16 cellular contexts compared by ENCODE assay signal in genomic region chr1:25106981-25107642, GRCh38.
DNase-seq lines count a peak whose midpoint lies in the region; ATAC-seq, FAIRE-seq and TF ChIP-seq lines count a peak whose summit lies in the region.
"Had no signal": no experiment of that assay in that cellular context is flagged by ENCODE, and none has a peak within 500 bp of the region (broad histone marks: within the 10 kb centered on the region; RNA-seq: fewer than 3 reads in every experiment).

No MANE protein-coding gene starts in this region.

- FAIRE-seq in astrocyte (lab: Jason Lieb, UNC): no peak

- TF ChIP-seq EP300 in transverse colon (IDR thresholded peaks at IDR 0.05; ENCODE audit: low read depth): no peak

- H2BK20ac ChIP-seq in IMR-90 (ENCODE audit: low read depth, low read length): no peak overlapping the region

- H4K5ac ChIP-seq in IMR-90 (ENCODE audit: low read depth, low read length): peak overlapping the region; percentile 30; the same call in 1 of the 2 replicates

- H3K4me2 ChIP-seq in IMR-90 (ENCODE audit: low read depth, low read length): no peak overlapping the region
- H3K4me2 ChIP-seq in astrocyte (ENCODE audit: low read length): no peak overlapping the region

- H3K27me3 Mint-ChIP-seq in astrocyte (ENCODE audit: low read depth, unreplicated experiment): peaks cover 34% of the 10 kb centered on the region

- dilution Hi-C loops in IMR-90 (cut with HindIII; ENCODE audit: low sequenced_read_pairs, unreplicated experiment): no loop called here

- no peak overlapping the region for H3K4me3 Mint-ChIP-seq in astrocyte (ENCODE audit: unreplicated experiment)
- H3K4me3 Mint-ChIP-seq: CD14-positive monocyte had no signal

- H4K20me1 ChIP-seq in IMR-90 (ENCODE audit: insufficient read depth, low read length) (no peaks in the 10 kb centered on the region), astrocyte (ENCODE audit: insufficient read depth, low read length) (no peaks in the 10 kb centered on the region)

- no peak overlapping the region for H3K23ac ChIP-seq in IMR-90 (ENCODE audit: low read depth, low read length)

- WGBS in IMR-90 (ENCODE audit: extremely low coverage in 2 of 2, insufficient read length in 1 of 2), 2 experiments: 67% methylated on average over 3 of the region's 20 CpGs; no CpG with 5 or more reads in 1 of the 2 experiments
- 64 to 71% methylated on average over 3 to 20 of the region's 20 CpGs for WGBS in transverse colon (ENCODE audit: low coverage in 1 of 2), 2 donors

- H3K79me1 ChIP-seq in IMR-90 (ENCODE audit: low read depth in 1 of 2, low read length in 2 of 2): no peaks in the 10 kb centered on the region

- peaks cover 5% of the 10 kb centered on the region for H3K4me1 Mint-ChIP-seq in astrocyte (ENCODE audit: low read depth, unreplicated experiment)

- no TSS peak for BruUV-seq in IMR-90 (replicated peaks; lab: Mats Ljungman, UMichigan)
- BruUV-seq in A673 (replicated peaks; lab: Mats Ljungman, UMichigan): no TSS peak

- H3K4me3 ChIP-seq in IMR-90 (ENCODE audit: insufficient read depth, low read depth, low read length) (no peak overlapping the region), astrocyte (ENCODE audit: insufficient read depth, low read depth, low read length) (no peak overlapping the region), transverse colon (no peak overlapping the region), A673 (ENCODE audit: low read depth, low read length, poor library complexity, severe bottlenecking) (no peak overlapping the region)

- peaks cover 9% of the 10 kb centered on the region for H3K9me3 Mint-ChIP-seq in astrocyte (ENCODE audit: unreplicated experiment)

- H3K27ac Mint-ChIP-seq in astrocyte (ENCODE audit: unreplicated experiment): peak overlapping the region; percentile 58
- H3K27ac Mint-ChIP-seq: CD14-positive monocyte had no signal

- ATAC-seq in IMR-90 (ENCODE audit: low read depth): 0 out of 2 replicates have a peak, but pooled peaks have one; percentile 17

- in situ Hi-C loops in IMR-90 (cut with MboI; ENCODE audit: low sequenced_read_pairs): no loop called here
- in situ Hi-C loops in transverse colon (cut with MboI; ENCODE audit: low pct_ligation_motif_present in 1 of 4, low pct_unique_long_range_greater_than_20kb in 1 of 4, low sequenced_read_pairs in 3 of 4): loop anchor here in 1 of 4 donors (10.0 kb wide), 2 partner anchors 172 to 252 kb away; partner anchors contain the start of gene RUNX3
- in situ Hi-C loops in ACHN (cut with HindIII; ENCODE audit: low pct_ligation_motif_present, low pct_unique_long_range_greater_than_20kb, low sequenced_read_pairs): no loop called here

- H3K79me2 ChIP-seq in astrocyte (ENCODE audit: insufficient read depth, low read length): no peaks in the 10 kb centered on the region

- H3K9me3 ChIP-seq in IMR-90 (ENCODE audit: control insufficient read depth, insufficient read depth, low read length): peaks cover 6% of the 10 kb centered on the region
- no peaks in the 10 kb centered on the region for H3K9me3 ChIP-seq in astrocyte (ENCODE audit: insufficient read depth, low read depth, low read length)
- no peaks in the 10 kb centered on the region for H3K9me3 ChIP-seq in transverse colon
- H3K9me3 ChIP-seq in A673 (ENCODE audit: low read depth, low read length, poor library complexity, severe bottlenecking): no peaks in the 10 kb centered on the region

- POLR2A ChIA-PET in IMR-90 (lab: Charles Lee; ENCODE audit: unreplicated experiment): no interaction called here
- POLR2A ChIA-PET in A673 (lab: Charles Lee; ENCODE audit: low non-redundant PET): no interaction called here

- peak overlapping the region; percentile 18; the same call in 1 of the 2 replicates for H2AK5ac ChIP-seq in IMR-90 (ENCODE audit: low read depth, low read length)

- H3K4ac ChIP-seq in IMR-90 (ENCODE audit: low read depth, low read length): no peak overlapping the region

- H3K27ac ChIP-seq in IMR-90 (ENCODE audit: insufficient read depth, low read length) (no peak overlapping the region), astrocyte (ENCODE audit: low read depth, low read length) (no peak overlapping the region), transverse colon (no peak overlapping the region), A673 (ENCODE audit: low read depth, low read length, poor library complexity, severe bottlenecking) (no peak overlapping the region)

- no peak overlapping the region for H2AK9ac ChIP-seq in IMR-90 (replicated peaks; ENCODE audit: low read depth, low read length, poor library complexity)

- no peak for TF ChIP-seq RAD21 in IMR-90 (IDR thresholded peaks at IDR 0.05; ENCODE audit: low read length)

- H4K91ac ChIP-seq in IMR-90 (ENCODE audit: insufficient read depth, low read depth, low read length): peak overlapping the region; percentile 37; the same call in 1 of the 2 replicates

- peaks cover 3% of the 10 kb centered on the region; the same call in 1 of the 2 replicates for H3K9me1 ChIP-seq in IMR-90 (ENCODE audit: insufficient read depth, low read length)

- no peak overlapping the region for H2BK5ac ChIP-seq in IMR-90 (ENCODE audit: low read depth, low read length, poor library complexity, severe bottlenecking)

- H3K18ac ChIP-seq in IMR-90 (ENCODE audit: low read depth, low read length): peak overlapping the region; percentile 82; the same call in 1 of the 2 replicates

- no peak for TF ChIP-seq POLR2A in IMR-90 (IDR thresholded peaks at IDR 0.05; ENCODE audit: low read depth, low read length)
- TF ChIP-seq POLR2A in transverse colon (IDR thresholded peaks at IDR 0.05): no peak

- CTCF ChIA-PET in IMR-90 (lab: Yijun Ruan, JAX): no interaction called here
- CTCF ChIA-PET in A673 (lab: Charles Lee): interaction anchor here (0.5 kb wide), 1 partner anchor 108 kb away, joined by 3 read pairs; no protein-coding TSS in a partner anchor

- no peak overlapping the region for H2BK15ac ChIP-seq in IMR-90 (ENCODE audit: low read depth, low read length)

- TF ChIP-seq CTCF in IMR-90 (conservative IDR thresholded peaks at IDR 0.05; ENCODE audit: low read depth, low read length) (no peak), astrocyte (IDR thresholded peaks at IDR 0.05; ENCODE audit: insufficient read depth, low read depth, low read length) (no peak), transverse colon (IDR thresholded peaks at IDR 0.05) (no peak), A673 (conservative IDR thresholded peaks at IDR 0.05; ENCODE audit: low read depth, low read length) (no peak)

- peak overlapping the region; percentile 43 for H2AFZ ChIP-seq in IMR-90 (replicated peaks; ENCODE audit: low read length, poor library complexity)
- H2AFZ ChIP-seq in astrocyte (ENCODE audit: low read depth, low read length): peak overlapping the region; percentile 57

- no peak overlapping the region for H3K56ac ChIP-seq in IMR-90 (ENCODE audit: extremely low read depth, insufficient read depth, low read length)

- 0 out of 2 replicates have a peak, but pooled peaks cover 2% of the 10 kb centered on the region for H3K4me1 ChIP-seq in IMR-90 (ENCODE audit: control insufficient read depth, insufficient read depth, low read length)
- H3K4me1 ChIP-seq in astrocyte (ENCODE audit: insufficient read depth, low read length): peaks cover 3% of the 10 kb centered on the region
- H3K4me1 ChIP-seq in transverse colon: no peaks in the 10 kb centered on the region
- no peaks in the 10 kb centered on the region for H3K4me1 ChIP-seq in A673 (ENCODE audit: insufficient read depth, low read length, poor library complexity, severe bottlenecking)

- H2BK120ac ChIP-seq in IMR-90 (ENCODE audit: low read depth, low read length): no peak overlapping the region

- H3K36me3 ChIP-seq in IMR-90 (ENCODE audit: control insufficient read depth, insufficient read depth, low read length) (no peaks in the 10 kb centered on the region), astrocyte (ENCODE audit: insufficient read depth, low read length) (no peaks in the 10 kb centered on the region), transverse colon (no peaks in the 10 kb centered on the region), A673 (ENCODE audit: insufficient read depth, low read length, poor library complexity, severe bottlenecking) (no peaks in the 10 kb centered on the region)

- H3K27me3 ChIP-seq in IMR-90 (ENCODE audit: control insufficient read depth, insufficient read depth, low read length) (peaks cover 44% of the 10 kb centered on the region), astrocyte (ENCODE audit: insufficient read depth, low read length) (peaks cover 20% of the 10 kb centered on the region), transverse colon (peaks cover 6% of the 10 kb centered on the region), A673 (replicated peaks; ENCODE audit: insufficient read depth, low read depth, low read length, poor library complexity) (no peaks in the 10 kb centered on the region)

- no peak for DNase-seq in IMR-90
- DNase-seq in astrocyte (ENCODE audit: low read depth): no peak
- peak; percentile 20 for DNase-seq in mucosa of gallbladder (ENCODE audit: low spot score)
- peak; percentile 50 for DNase-seq in transverse colon
- DNase-seq in OCI-M1 (lab: John Stamatoyannopoulos, UW): no peak
- no peak for DNase-seq in ACHN
- no peak for DNase-seq in A673 (ENCODE audit: low spot score)
- DNase-seq: COR-L47, GOT3, KG1, MM.1S, NCI-H187 treated with DMSO at 0.1 percent for 48 hours, NCI-H2171 treated with DMSO at 0.1 percent for 48 hours, NCI-H510A, SIG-M5 had no signal

- peaks cover 5% of the 10 kb centered on the region for H3K36me3 Mint-ChIP-seq in astrocyte (ENCODE audit: low read depth, unreplicated experiment)

- peak overlapping the region; percentile 66; the same call in 1 of the 2 replicates for H3K14ac ChIP-seq in IMR-90 (replicated peaks; ENCODE audit: low read depth, low read length)

- intact Hi-C loops in IMR-90 (cut with micrococcal nuclease) (no loop called here), transverse colon (cut with DNase I; ENCODE audit: low total_unique reads) (loop anchor here (10.0 kb wide), 1 partner anchor 242 kb away; no protein-coding TSS in a partner anchor), A673 (cut with micrococcal nuclease; ENCODE audit: unreplicated experiment) (no loop called here)

- no peak overlapping the region for H3K9ac ChIP-seq in IMR-90 (ENCODE audit: low read depth, low read length)
- H3K9ac ChIP-seq in astrocyte (ENCODE audit: low read length): no peak overlapping the region

- peak overlapping the region; percentile 61 to 82; a peak in 3 of 4 replicates for H4K8ac ChIP-seq in IMR-90 (ENCODE audit: low read depth in 2 of 2, low read length in 2 of 2)

TF ChIP-seq in IMR-90, 13 proteins besides CTCF, POLR2A, EP300 and RAD21 (continues in another document):
- TF ChIP-seq USF2 (IDR thresholded peaks at IDR 0.05; ENCODE audit: low read depth, low read length) (no peak), MAFK (IDR thresholded peaks at IDR 0.05; ENCODE audit: low read depth, low read length) (no peak), MAZ (IDR thresholded peaks at IDR 0.05; ENCODE audit: borderline replicate concordance, low read depth, low read length) (no peak)

Comparison
In these comparisons a context has a peak if more than half of its experiments do, and no peak if none do; other contexts are left out.
1. DNase-seq: peak in mucosa of gallbladder (single experiment) and transverse colon (single experiment); none in IMR-90 (single experiment), astrocyte (single experiment), OCI-M1 (single experiment), ACHN (single experiment) and A673 (single experiment).